ENCODE assay signal across 1 cellular context in the genomic region with DNA sequence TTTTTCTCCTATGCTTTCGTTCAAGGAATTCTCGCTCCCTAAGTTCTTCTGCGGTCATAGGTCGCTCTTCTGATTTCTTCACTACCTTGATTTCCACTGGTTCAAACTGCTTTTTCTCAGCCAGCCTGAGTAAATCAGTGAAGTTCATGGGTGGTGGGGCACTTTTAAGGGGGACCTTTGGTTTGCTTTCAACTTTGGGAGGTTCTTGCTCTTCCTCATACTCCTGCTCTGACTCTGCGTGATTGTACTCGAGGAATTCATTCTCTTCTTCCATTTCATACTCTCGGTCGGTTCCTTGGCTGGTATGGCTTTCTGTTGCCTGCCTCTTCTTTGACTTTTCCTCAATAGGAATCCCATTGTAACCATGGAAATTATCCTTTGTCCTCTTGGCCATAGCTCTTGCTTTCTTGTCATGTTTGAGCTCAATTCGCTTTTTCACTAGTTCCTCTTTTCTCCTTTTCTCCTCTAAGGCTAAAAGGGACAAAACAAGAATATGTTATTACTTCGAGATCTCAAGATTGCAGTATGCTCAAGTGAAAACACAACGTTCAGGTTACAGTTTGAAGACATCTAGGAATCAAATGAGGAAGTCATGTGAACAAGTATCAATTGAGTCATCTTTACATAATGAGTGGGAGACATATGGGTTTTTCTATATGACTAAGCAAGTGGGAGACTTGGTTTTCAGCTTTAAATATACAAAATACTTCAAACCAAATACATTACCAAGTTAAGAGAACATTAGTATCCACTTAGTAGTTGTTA.
TF ChIP-seq lines count a peak whose summit lies in the region.

No MANE protein-coding gene starts in this region.

TF ChIP-seq in HepG2, 621 proteins besides CTCF, POLR2A, EP300 and RAD21:
- TF ChIP-seq, protein P1, sequence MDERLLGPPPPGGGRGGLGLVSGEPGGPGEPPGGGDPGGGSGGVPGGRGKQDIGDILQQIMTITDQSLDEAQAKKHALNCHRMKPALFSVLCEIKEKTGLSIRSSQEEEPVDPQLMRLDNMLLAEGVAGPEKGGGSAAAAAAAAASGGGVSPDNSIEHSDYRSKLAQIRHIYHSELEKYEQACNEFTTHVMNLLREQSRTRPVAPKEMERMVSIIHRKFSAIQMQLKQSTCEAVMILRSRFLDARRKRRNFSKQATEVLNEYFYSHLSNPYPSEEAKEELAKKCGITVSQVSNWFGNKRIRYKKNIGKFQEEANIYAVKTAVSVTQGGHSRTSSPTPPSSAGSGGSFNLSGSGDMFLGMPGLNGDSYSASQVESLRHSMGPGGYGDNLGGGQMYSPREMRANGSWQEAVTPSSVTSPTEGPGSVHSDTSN (CRISPR knock-in tag; IDR thresholded peaks at IDR 0.05) = no peak
- TF ChIP-seq HMG20B (CRISPR knock-in tag; conservative IDR thresholded peaks at IDR 0.05) (no peak), XRCC5 (optimal IDR thresholded peaks at IDR 0.05; ENCODE audit: low read length) (no peak), ZNF333 (CRISPR knock-in tag; IDR thresholded peaks at IDR 0.05; ENCODE audit: borderline replicate concordance) (no peak), ZNF552 (CRISPR knock-in tag; IDR thresholded peaks at IDR 0.05; ENCODE audit: borderline replicate concordance) (no peak), ZNF17 (CRISPR knock-in tag; IDR thresholded peaks at IDR 0.05) (no peak), ZNF549 (CRISPR knock-in tag; IDR thresholded peaks at IDR 0.05) (no peak), ZFP1 (CRISPR knock-in tag; IDR thresholded peaks at IDR 0.05) (no peak), CREB1 (IDR thresholded peaks at IDR 0.05) (no peak), CREB1 (CRISPR knock-in tag; IDR thresholded peaks at IDR 0.05) (no peak), NFE2L1 (CRISPR knock-in tag; IDR thresholded peaks at IDR 0.05; ENCODE audit: borderline replicate concordance) (no peak), ATF7-NPFF (CRISPR knock-in tag; IDR thresholded peaks at IDR 0.05; ENCODE audit: low read depth) (no peak), NR2F6 (IDR thresholded peaks at IDR 0.05) (no peak), NR2F6 (CRISPR knock-in tag; IDR thresholded peaks at IDR 0.05) (no peak), SRSF9 (IDR thresholded peaks at IDR 0.05; ENCODE audit: borderline replicate concordance, insufficient read depth, low read depth, low read length, poor library complexity, severe bottlenecking) (no peak), ZNF605 (CRISPR knock-in tag; IDR thresholded peaks at IDR 0.05) (no peak)
- TF ChIP-seq, protein P2, sequence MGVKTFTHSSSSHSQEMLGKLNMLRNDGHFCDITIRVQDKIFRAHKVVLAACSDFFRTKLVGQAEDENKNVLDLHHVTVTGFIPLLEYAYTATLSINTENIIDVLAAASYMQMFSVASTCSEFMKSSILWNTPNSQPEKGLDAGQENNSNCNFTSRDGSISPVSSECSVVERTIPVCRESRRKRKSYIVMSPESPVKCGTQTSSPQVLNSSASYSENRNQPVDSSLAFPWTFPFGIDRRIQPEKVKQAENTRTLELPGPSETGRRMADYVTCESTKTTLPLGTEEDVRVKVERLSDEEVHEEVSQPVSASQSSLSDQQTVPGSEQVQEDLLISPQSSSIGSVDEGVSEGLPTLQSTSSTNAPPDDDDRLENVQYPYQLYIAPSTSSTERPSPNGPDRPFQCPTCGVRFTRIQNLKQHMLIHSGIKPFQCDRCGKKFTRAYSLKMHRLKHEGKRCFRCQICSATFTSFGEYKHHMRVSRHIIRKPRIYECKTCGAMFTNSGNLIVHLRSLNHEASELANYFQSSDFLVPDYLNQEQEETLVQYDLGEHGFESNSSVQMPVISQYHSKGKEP (CRISPR knock-in tag; IDR thresholded peaks at IDR 0.05) = no peak
- TF ChIP-seq, protein P3, sequence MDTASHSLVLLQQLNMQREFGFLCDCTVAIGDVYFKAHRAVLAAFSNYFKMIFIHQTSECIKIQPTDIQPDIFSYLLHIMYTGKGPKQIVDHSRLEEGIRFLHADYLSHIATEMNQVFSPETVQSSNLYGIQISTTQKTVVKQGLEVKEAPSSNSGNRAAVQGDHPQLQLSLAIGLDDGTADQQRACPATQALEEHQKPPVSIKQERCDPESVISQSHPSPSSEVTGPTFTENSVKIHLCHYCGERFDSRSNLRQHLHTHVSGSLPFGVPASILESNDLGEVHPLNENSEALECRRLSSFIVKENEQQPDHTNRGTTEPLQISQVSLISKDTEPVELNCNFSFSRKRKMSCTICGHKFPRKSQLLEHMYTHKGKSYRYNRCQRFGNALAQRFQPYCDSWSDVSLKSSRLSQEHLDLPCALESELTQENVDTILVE (CRISPR knock-in tag; IDR thresholded peaks at IDR 0.05) = no peak
- TF ChIP-seq, protein P4, sequence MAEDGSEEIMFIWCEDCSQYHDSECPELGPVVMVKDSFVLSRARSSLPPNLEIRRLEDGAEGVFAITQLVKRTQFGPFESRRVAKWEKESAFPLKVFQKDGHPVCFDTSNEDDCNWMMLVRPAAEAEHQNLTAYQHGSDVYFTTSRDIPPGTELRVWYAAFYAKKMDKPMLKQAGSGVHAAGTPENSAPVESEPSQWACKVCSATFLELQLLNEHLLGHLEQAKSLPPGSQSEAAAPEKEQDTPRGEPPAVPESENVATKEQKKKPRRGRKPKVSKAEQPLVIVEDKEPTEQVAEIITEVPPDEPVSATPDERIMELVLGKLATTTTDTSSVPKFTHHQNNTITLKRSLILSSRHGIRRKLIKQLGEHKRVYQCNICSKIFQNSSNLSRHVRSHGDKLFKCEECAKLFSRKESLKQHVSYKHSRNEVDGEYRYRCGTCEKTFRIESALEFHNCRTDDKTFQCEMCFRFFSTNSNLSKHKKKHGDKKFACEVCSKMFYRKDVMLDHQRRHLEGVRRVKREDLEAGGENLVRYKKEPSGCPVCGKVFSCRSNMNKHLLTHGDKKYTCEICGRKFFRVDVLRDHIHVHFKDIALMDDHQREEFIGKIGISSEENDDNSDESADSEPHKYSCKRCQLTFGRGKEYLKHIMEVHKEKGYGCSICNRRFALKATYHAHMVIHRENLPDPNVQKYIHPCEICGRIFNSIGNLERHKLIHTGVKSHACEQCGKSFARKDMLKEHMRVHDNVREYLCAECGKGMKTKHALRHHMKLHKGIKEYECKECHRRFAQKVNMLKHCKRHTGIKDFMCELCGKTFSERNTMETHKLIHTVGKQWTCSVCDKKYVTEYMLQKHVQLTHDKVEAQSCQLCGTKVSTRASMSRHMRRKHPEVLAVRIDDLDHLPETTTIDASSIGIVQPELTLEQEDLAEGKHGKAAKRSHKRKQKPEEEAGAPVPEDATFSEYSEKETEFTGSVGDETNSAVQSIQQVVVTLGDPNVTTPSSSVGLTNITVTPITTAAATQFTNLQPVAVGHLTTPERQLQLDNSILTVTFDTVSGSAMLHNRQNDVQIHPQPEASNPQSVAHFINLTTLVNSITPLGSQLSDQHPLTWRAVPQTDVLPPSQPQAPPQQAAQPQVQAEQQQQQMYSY (CRISPR knock-in tag; IDR thresholded peaks at IDR 0.05) = no peak
